Comparison of ENCODE assay signal across 8 cellular contexts in genomic region chr3:43998841-43999805, GRCh38.
DNase-seq lines count a peak whose midpoint lies in the region; ATAC-seq, FAIRE-seq and TF ChIP-seq lines count a peak whose summit lies in the region.

No MANE protein-coding gene starts in this region.

- H3K4me3 ChIP-seq in cardiac fibroblast (replicated peaks in 1 of 2; ENCODE audit: low read depth in 2 of 2, low read length in 2 of 2) = peak overlapping the region; percentile 48 to 77

- no peaks in the 10 kb centered on the region for H3K9me3 Mint-ChIP-seq in stimulated activated naive CD8-positive, alpha-beta T cell treated with anti-CD3 and anti-CD28 coated beads, Interleukin-15, Interleukin-2, amounts not matched to agents 100 ng/mL and 50 ng/mL, for 24 hours

- H3K36me3 Mint-ChIP-seq in stimulated activated naive CD8-positive, alpha-beta T cell treated with anti-CD3 and anti-CD28 coated beads, Interleukin-15, Interleukin-2, amounts not matched to agents 100 ng/mL and 50 ng/mL, for 24 hours (ENCODE audit: low read depth) = no peaks in the 10 kb centered on the region

- peaks cover 39% of the 10 kb centered on the region for H3K4me1 Mint-ChIP-seq in stimulated activated naive CD8-positive, alpha-beta T cell treated with anti-CD3 and anti-CD28 coated beads, Interleukin-15, Interleukin-2, amounts not matched to agents 100 ng/mL and 50 ng/mL, for 24 hours (ENCODE audit: low read depth)

- no peak for TF ChIP-seq CTCF in D721Med (IDR thresholded peaks at IDR 0.05; ENCODE audit: insufficient read depth, missing control alignments)
- TF ChIP-seq CTCF in cardiac fibroblast (IDR thresholded peaks at IDR 0.05; ENCODE audit: low read depth, low read length) = no peak

- FAIRE-seq in D721Med (lab: Jason Lieb, UNC) = no peak

- H3K27ac Mint-ChIP-seq in stimulated activated naive CD8-positive, alpha-beta T cell treated with anti-CD3 and anti-CD28 coated beads, Interleukin-15, Interleukin-2, amounts not matched to agents 100 ng/mL and 50 ng/mL, for 24 hours = peak overlapping the region; percentile 76

- ATAC-seq in GM21737 (IDR thresholded peaks at IDR 0.05; ENCODE audit: unreplicated experiment) = peak; percentile 45
- ATAC-seq in GM21786 (IDR thresholded peaks at IDR 0.05; ENCODE audit: unreplicated experiment) = no peak

- DNase-seq in D721Med (ENCODE audit: insufficient read length, low spot score) (peak; percentile 92), NCI-H2227 treated with DMSO at 0.1 percent for 48 hours (lab: John Stamatoyannopoulos, UW) (peak; percentile 51), cardiac fibroblast (ENCODE audit: low read depth in 2 of 2) (peak; percentile 46 to 69), islet precursor cell (peak; percentile 89), KG1 (lab: John Stamatoyannopoulos, UW) (no peak)

- H3K27me3 Mint-ChIP-seq in stimulated activated naive CD8-positive, alpha-beta T cell treated with anti-CD3 and anti-CD28 coated beads, Interleukin-15, Interleukin-2, amounts not matched to agents 100 ng/mL and 50 ng/mL, for 24 hours = peaks cover 84% of the 10 kb centered on the region

- H3K4me3 Mint-ChIP-seq in stimulated activated naive CD8-positive, alpha-beta T cell treated with anti-CD3 and anti-CD28 coated beads, Interleukin-15, Interleukin-2, amounts not matched to agents 100 ng/mL and 50 ng/mL, for 24 hours = peak overlapping the region; percentile 75
